1 cellular context compared by ENCODE assay signal in the genomic region with DNA sequence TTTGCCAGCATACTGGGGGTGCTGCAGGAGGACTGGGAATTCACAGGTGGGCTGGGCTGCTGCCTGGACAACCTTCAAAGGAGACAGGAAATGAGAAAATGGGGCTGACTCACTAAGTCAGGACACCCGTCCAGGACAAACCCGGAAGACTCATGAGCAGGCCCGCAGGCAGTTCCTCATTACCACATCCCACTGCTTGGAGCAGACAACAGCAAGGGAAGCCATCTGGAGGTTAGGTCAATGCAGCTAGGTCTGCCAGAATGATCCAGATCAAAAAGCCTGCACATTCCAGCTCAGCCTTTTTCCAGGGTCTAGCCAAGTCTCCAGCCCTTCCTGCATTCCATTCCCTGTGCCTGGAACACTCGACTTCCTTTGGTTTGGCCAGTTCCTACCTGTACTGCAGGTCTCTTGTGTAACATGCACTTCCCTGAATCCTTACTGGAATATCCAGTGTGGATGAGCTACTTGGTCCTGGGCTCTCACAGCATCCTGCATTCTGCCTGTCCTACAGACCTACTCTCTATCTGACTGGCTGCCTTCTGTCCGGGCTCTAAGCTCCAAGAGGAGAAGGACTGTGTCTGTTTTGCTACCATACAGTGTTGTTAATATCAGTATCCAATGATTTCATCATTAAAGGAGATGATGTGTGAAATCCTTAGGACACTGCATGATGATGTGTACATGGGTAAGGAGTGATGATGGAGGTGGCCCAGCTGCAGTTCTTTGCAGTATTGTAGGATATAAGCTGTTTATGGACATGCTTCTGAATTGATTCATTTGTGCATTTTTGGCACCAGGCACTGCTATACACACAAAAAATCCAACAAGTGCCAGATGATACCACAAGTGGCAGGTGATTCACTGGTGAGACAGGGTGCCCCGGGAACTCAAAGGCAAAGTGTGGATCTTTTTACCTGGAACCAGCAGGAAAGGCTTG.
TF ChIP-seq lines count a peak whose summit lies in the region.

No MANE protein-coding gene starts in this region.

TF ChIP-seq in GM23338, 12 proteins besides CTCF, POLR2A, EP300 and RAD21 (continued from another document):
- TF ChIP-seq, protein P1, sequence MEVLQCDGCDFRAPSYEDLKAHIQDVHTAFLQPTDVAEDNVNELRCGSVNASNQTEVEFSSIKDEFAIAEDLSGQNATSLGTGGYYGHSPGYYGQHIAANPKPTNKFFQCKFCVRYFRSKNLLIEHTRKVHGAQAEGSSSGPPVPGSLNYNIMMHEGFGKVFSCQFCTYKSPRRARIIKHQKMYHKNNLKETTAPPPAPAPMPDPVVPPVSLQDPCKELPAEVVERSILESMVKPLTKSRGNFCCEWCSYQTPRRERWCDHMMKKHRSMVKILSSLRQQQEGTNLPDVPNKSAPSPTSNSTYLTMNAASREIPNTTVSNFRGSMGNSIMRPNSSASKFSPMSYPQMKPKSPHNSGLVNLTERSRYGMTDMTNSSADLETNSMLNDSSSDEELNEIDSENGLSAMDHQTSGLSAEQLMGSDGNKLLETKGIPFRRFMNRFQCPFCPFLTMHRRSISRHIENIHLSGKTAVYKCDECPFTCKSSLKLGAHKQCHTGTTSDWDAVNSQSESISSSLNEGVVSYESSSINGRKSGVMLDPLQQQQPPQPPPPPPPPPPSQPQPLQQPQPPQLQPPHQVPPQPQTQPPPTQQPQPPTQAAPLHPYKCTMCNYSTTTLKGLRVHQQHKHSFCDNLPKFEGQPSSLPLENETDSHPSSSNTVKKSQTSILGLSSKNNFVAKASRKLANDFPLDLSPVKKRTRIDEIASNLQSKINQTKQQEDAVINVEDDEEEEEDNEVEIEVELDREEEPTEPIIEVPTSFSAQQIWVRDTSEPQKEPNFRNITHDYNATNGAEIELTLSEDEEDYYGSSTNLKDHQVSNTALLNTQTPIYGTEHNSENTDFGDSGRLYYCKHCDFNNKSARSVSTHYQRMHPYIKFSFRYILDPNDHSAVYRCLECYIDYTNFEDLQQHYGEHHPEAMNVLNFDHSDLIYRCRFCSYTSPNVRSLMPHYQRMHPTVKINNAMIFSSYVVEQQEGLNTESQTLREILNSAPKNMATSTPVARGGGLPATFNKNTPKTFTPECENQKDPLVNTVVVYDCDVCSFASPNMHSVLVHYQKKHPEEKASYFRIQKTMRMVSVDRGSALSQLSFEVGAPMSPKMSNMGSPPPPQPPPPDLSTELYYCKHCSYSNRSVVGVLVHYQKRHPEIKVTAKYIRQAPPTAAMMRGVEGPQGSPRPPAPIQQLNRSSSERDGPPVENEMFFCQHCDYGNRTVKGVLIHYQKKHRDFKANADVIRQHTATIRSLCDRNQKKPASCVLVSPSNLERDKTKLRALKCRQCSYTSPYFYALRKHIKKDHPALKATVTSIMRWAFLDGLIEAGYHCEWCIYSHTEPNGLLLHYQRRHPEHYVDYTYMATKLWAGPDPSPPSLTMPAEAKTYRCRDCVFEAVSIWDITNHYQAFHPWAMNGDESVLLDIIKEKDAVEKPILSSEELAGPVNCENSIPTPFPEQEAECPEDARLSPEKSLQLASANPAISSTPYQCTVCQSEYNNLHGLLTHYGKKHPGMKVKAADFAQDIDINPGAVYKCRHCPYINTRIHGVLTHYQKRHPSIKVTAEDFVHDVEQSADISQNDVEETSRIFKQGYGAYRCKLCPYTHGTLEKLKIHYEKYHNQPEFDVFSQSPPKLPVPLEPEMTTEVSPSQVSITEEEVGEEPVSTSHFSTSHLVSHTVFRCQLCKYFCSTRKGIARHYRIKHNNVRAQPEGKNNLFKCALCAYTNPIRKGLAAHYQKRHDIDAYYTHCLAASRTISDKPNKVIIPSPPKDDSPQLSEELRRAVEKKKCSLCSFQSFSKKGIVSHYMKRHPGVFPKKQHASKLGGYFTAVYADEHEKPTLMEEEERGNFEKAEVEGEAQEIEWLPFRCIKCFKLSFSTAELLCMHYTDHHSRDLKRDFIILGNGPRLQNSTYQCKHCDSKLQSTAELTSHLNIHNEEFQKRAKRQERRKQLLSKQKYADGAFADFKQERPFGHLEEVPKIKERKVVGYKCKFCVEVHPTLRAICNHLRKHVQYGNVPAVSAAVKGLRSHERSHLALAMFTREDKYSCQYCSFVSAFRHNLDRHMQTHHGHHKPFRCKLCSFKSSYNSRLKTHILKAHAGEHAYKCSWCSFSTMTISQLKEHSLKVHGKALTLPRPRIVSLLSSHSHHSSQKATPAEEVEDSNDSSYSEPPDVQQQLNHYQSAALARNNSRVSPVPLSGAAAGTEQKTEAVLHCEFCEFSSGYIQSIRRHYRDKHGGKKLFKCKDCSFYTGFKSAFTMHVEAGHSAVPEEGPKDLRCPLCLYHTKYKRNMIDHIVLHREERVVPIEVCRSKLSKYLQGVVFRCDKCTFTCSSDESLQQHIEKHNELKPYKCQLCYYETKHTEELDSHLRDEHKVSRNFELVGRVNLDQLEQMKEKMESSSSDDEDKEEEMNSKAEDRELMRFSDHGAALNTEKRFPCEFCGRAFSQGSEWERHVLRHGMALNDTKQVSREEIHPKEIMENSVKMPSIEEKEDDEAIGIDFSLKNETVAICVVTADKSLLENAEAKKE (CRISPR knock-in tag; IDR thresholded peaks at IDR 0.05) = no peak
- TF ChIP-seq, protein P2, sequence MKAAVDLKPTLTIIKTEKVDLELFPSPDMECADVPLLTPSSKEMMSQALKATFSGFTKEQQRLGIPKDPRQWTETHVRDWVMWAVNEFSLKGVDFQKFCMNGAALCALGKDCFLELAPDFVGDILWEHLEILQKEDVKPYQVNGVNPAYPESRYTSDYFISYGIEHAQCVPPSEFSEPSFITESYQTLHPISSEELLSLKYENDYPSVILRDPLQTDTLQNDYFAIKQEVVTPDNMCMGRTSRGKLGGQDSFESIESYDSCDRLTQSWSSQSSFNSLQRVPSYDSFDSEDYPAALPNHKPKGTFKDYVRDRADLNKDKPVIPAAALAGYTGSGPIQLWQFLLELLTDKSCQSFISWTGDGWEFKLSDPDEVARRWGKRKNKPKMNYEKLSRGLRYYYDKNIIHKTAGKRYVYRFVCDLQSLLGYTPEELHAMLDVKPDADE (IDR thresholded peaks at IDR 0.05) = no peak
- TF ChIP-seq JUNB (IDR thresholded peaks at IDR 0.05; ENCODE audit: unreplicated experiment) (no peak), ZNF114 (CRISPR knock-in tag; IDR thresholded peaks at IDR 0.05) (no peak), ZNF331 (CRISPR knock-in tag; IDR thresholded peaks at IDR 0.05; ENCODE audit: low read depth) (no peak), CREB1 (CRISPR knock-in tag; IDR thresholded peaks at IDR 0.05; ENCODE audit: low read depth) (no peak), EZH2 (IDR thresholded peaks at IDR 0.05; ENCODE audit: low read depth, unreplicated experiment) (no peak), POLR2AphosphoS5 (IDR thresholded peaks at IDR 0.05; ENCODE audit: low read depth) (no peak), NANOG (IDR thresholded peaks at IDR 0.05; ENCODE audit: borderline replicate concordance) (no peak), STAT1 (IDR thresholded peaks at IDR 0.05; ENCODE audit: unreplicated experiment) (no peak)
- TF ChIP-seq, protein P3, sequence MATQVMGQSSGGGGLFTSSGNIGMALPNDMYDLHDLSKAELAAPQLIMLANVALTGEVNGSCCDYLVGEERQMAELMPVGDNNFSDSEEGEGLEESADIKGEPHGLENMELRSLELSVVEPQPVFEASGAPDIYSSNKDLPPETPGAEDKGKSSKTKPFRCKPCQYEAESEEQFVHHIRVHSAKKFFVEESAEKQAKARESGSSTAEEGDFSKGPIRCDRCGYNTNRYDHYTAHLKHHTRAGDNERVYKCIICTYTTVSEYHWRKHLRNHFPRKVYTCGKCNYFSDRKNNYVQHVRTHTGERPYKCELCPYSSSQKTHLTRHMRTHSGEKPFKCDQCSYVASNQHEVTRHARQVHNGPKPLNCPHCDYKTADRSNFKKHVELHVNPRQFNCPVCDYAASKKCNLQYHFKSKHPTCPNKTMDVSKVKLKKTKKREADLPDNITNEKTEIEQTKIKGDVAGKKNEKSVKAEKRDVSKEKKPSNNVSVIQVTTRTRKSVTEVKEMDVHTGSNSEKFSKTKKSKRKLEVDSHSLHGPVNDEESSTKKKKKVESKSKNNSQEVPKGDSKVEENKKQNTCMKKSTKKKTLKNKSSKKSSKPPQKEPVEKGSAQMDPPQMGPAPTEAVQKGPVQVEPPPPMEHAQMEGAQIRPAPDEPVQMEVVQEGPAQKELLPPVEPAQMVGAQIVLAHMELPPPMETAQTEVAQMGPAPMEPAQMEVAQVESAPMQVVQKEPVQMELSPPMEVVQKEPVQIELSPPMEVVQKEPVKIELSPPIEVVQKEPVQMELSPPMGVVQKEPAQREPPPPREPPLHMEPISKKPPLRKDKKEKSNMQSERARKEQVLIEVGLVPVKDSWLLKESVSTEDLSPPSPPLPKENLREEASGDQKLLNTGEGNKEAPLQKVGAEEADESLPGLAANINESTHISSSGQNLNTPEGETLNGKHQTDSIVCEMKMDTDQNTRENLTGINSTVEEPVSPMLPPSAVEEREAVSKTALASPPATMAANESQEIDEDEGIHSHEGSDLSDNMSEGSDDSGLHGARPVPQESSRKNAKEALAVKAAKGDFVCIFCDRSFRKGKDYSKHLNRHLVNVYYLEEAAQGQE (IDR thresholded peaks at IDR 0.05; ENCODE audit: unreplicated experiment) = no peak
